Comparison of ENCODE assay signal across 8 cellular contexts in the genomic region with DNA sequence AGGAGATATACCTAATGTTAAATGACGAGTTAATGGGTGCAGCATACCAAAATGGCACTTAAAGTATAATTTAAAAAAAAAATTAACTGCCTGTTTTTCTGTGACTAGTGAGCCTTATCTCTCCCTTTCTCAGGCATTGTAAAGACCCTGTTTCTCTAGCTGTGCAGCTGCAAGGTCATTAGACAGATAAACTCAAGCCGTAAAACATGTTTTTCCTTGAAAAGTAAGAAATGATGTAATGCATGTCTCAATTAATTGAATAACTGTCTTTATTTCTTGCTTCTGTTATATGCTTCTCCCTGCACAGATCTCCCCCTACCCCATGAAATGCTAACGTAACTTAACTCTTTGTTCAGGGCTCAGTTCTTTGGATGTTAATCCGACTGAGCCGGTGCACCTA.
"Had no signal": no experiment of that assay in that cellular context is flagged by ENCODE, and none has a peak within 500 bp of the region (broad histone marks: within the 10 kb centered on the region; RNA-seq: fewer than 3 reads in every experiment).

No MANE protein-coding gene starts in this region.

- DNase-seq: IMR-90, KBM-7, KG1 had no signal

- H3K27me3 Mint-ChIP-seq: IgD-negative memory B cell had no signal

- H3K4me2 ChIP-seq: KMS-11 had no signal

- H3K27ac ChIP-seq: HL-60, KMS-11 had no signal

- FAIRE-seq: HepG2, HTR-8/SVneo had no signal

- ATAC-seq: HepG2 had no signal

- H3K9ac ChIP-seq: KMS-11 had no signal

- H3K4me3 Mint-ChIP-seq: IgD-negative memory B cell had no signal
